Comparison of ENCODE assay signal across 2 cellular contexts in genomic region chr14:32022525-32022924, GRCh38.
TF ChIP-seq lines count a peak whose summit lies in the region.

No MANE protein-coding gene starts in this region.

TF ChIP-seq in H1, 55 proteins besides CTCF, POLR2A, EP300 and RAD21:
- no peak for TF ChIP-seq CHD1 (IDR thresholded peaks at IDR 0.05; ENCODE audit: low read depth, low read length)
- no peak for TF ChIP-seq ASH2L (IDR thresholded peaks at IDR 0.05; ENCODE audit: low read length)
- TF ChIP-seq SIN3A (conservative IDR thresholded peaks at IDR 0.05 in 1 of 2, IDR thresholded peaks at IDR 0.05 in 1 of 2; ENCODE audit: low read depth in 1 of 2, low read length in 2 of 2) = no peak
- no peak for TF ChIP-seq HDAC2 (IDR thresholded peaks at IDR 0.05; ENCODE audit: borderline replicate concordance in 1 of 2, low read depth in 2 of 2, low read length in 2 of 2)
- no peak for TF ChIP-seq KDM5A (IDR thresholded peaks at IDR 0.05; ENCODE audit: low read length)
- no peak for TF ChIP-seq SUZ12 (IDR thresholded peaks at IDR 0.05; ENCODE audit: low read length)
- no peak for TF ChIP-seq CBX8 (IDR thresholded peaks at IDR 0.05; ENCODE audit: borderline replicate concordance, low read depth, low read length)
- TF ChIP-seq BACH1 (IDR thresholded peaks at IDR 0.05; ENCODE audit: low read length) = no peak
- no peak for TF ChIP-seq TCF12 (IDR thresholded peaks at IDR 0.05; ENCODE audit: low read depth, low read length)
- TF ChIP-seq E2F6 (IDR thresholded peaks at IDR 0.05) = no peak
- TF ChIP-seq RXRA (IDR thresholded peaks at IDR 0.05; ENCODE audit: insufficient read depth, low read depth, low read length) = no peak
- TF ChIP-seq BCL11A (IDR thresholded peaks at IDR 0.05; ENCODE audit: low read depth in 2 of 2, low read length in 2 of 2) = no peak
- TF ChIP-seq CHD7 (IDR thresholded peaks at IDR 0.05; ENCODE audit: insufficient replicate concordance, low read length) = no peak
- TF ChIP-seq TEAD4 (IDR thresholded peaks at IDR 0.05; ENCODE audit: low read depth, low read length) = no peak
- no peak for TF ChIP-seq ATF3 (IDR thresholded peaks at IDR 0.05; ENCODE audit: insufficient read depth, low read depth, low read length)
- TF ChIP-seq SAP30 (IDR thresholded peaks at IDR 0.05; ENCODE audit: insufficient read depth, insufficient replicate concordance, low read length) = no peak
- no peak for TF ChIP-seq CBX5 (IDR thresholded peaks at IDR 0.05; ENCODE audit: low read depth, low read length)
TF ChIP-seq in H1: peak in this region for 0.

TF ChIP-seq in HEK293T, 16 proteins besides CTCF, POLR2A, EP300 and RAD21:
- no peak for TF ChIP-seq NFRKB (IDR thresholded peaks at IDR 0.05)
